14 cellular contexts compared by ENCODE assay signal in genomic region chr2:189302274-189302948, GRCh38.
DNase-seq lines count a peak whose midpoint lies in the region; ATAC-seq, FAIRE-seq and TF ChIP-seq lines count a peak whose summit lies in the region.
"Had no signal": no experiment of that assay in that cellular context is flagged by ENCODE, and none has a peak within 500 bp of the region (broad histone marks: within the 10 kb centered on the region; RNA-seq: fewer than 3 reads in every experiment).

No MANE protein-coding gene starts in this region.

- no peak for TF ChIP-seq CTCF in nephron progenitor cell (IDR thresholded peaks at IDR 0.05)

- H3K9me3 Mint-ChIP-seq in activated naive CD8-positive, alpha-beta T cell (ENCODE audit: low read depth): no peaks in the 10 kb centered on the region
- no peaks in the 10 kb centered on the region for H3K9me3 Mint-ChIP-seq in nephron progenitor cell

- H3K27me3 Mint-ChIP-seq in activated naive CD8-positive, alpha-beta T cell: no peaks in the 10 kb centered on the region
- H3K27me3 Mint-ChIP-seq in nephron progenitor cell (ENCODE audit: low read depth, poor library complexity): no peaks in the 10 kb centered on the region

- peak; percentile 90 for FAIRE-seq in HTR-8/SVneo (lab: Jason Lieb, UNC)
- FAIRE-seq: GM18507 had no signal

- peak; percentile 28 for DNase-seq in DMS53 (lab: John Stamatoyannopoulos, UW)
- no peak for DNase-seq in DMS53 treated with DMSO at 0.1 percent for 48 hours (lab: John Stamatoyannopoulos, UW; ENCODE audit: unreplicated experiment)
- no peak for DNase-seq in HTR-8/SVneo (ENCODE audit: insufficient read length, low spot score)
- no peak for DNase-seq in nephron progenitor cell
- no peak for DNase-seq in SKM-1 (lab: John Stamatoyannopoulos, UW; ENCODE audit: unreplicated experiment)
- DNase-seq: DMS153, endodermal cell, NCI-H1417, NCI-H774, SK-N-SH had no signal

- peak overlapping the region; percentile 92 for H3K27ac Mint-ChIP-seq in activated naive CD8-positive, alpha-beta T cell
- peak overlapping the region; percentile 34 for H3K27ac Mint-ChIP-seq in nephron progenitor cell
- H3K27ac Mint-ChIP-seq: endodermal cell had no signal

- ATAC-seq in HG02571 (IDR thresholded peaks at IDR 0.05; ENCODE audit: unreplicated experiment) (no peak), HG03439 (IDR thresholded peaks at IDR 0.05; ENCODE audit: unreplicated experiment) (no peak)

- peaks cover 5% of the 10 kb centered on the region for H3K36me3 Mint-ChIP-seq in activated naive CD8-positive, alpha-beta T cell
- no peaks in the 10 kb centered on the region for H3K36me3 Mint-ChIP-seq in nephron progenitor cell (ENCODE audit: low read depth)

- peaks cover 87% of the 10 kb centered on the region for H3K4me1 Mint-ChIP-seq in activated naive CD8-positive, alpha-beta T cell (ENCODE audit: low read depth)
- no peaks in the 10 kb centered on the region for H3K4me1 Mint-ChIP-seq in nephron progenitor cell

- H3K4me3 Mint-ChIP-seq in activated naive CD8-positive, alpha-beta T cell: peak overlapping the region; percentile 50
- no peak overlapping the region for H3K4me3 Mint-ChIP-seq in nephron progenitor cell
- H3K4me3 Mint-ChIP-seq: endodermal cell had no signal
